ENCODE assay signal across 8 cellular contexts in genomic region chr20:62791301-62792181, GRCh38. TPM values are rescaled to one million over a fixed set of nuclear protein-coding genes. Genes with fewer than 3 reads are reported as not detected.
DNase-seq lines count a peak whose midpoint lies in the region; ATAC-seq and TF ChIP-seq lines count a peak whose summit lies in the region.

No MANE protein-coding gene starts in this region.

- peak; percentile 100 for TF ChIP-seq CTCF in BE2C (IDR thresholded peaks at IDR 0.05; ENCODE audit: low read depth, low read length)
- peak; percentile 100 for TF ChIP-seq CTCF in HFF-Myc (IDR thresholded peaks at IDR 0.05; ENCODE audit: low read depth, low read length, missing control alignments)

- peak; percentile 91 for DNase-seq in BE2C
- DNase-seq in HFF-Myc (ENCODE audit: extremely low read depth, low read depth), result peak; percentile 90
- DNase-seq in NCI-H510A treated with DMSO at 0.1 percent for 48 hours (lab: John Stamatoyannopoulos, UW), result peak; percentile 45
- peak; percentile 74 for DNase-seq in activated CD4-positive, CD25-positive, alpha-beta regulatory T cell treated with anti-CD3 and anti-CD28 coated beads, Interleukin-2, amount 50 U/mL, for 72 hours
- peak; percentile 71 for DNase-seq in cerebellum (ENCODE audit: low spot score)
- DNase-seq in left kidney (ENCODE audit: low read depth, low spot score), result peak; percentile 96
- peak; percentile 82 for DNase-seq in stimulated activated CD4-positive, alpha-beta T cell treated with anti-CD3 and anti-CD28 coated beads, Interleukin-4, amount 100 ng/mL, for 24 hours

- no peak for ATAC-seq in HG03159 (IDR thresholded peaks at IDR 0.05; ENCODE audit: unreplicated experiment)

- H3K4me3 ChIP-seq in BE2C (ENCODE audit: low read depth, low read length) (no peak overlapping the region), HFF-Myc (replicated peaks; ENCODE audit: low read depth, low read length) (no peak overlapping the region)

- peaks cover 9% of the 10 kb centered on the region for H3K4me1 ChIP-seq in BE2C

- H3K27me3 ChIP-seq in BE2C, result no peaks in the 10 kb centered on the region

- no peaks in the 10 kb centered on the region for H3K36me3 ChIP-seq in BE2C

- H3K9me3 ChIP-seq in BE2C, result no peaks in the 10 kb centered on the region

RNA-seq across cellular contexts. Expression of gene MRGBP, which starts 4.7 kb away (rescaled TPM):
- 28.1 TPM for polyA plus RNA-seq in BE2C (2012; ENCODE audit: insufficient read depth, insufficient read length, low read depth)
- total RNA-seq in cerebellum, result 11.5 TPM

RNA-seq across cellular contexts. Expression of gene OGFR, which starts 13.1 kb away (rescaled TPM):
- polyA plus RNA-seq in BE2C (2012; ENCODE audit: insufficient read depth, insufficient read length, low read depth), result 138 TPM
- 12.0 TPM for total RNA-seq in cerebellum

RNA-seq across cellular contexts. Expression of gene COL9A3, which starts 25.3 kb away (rescaled TPM):
- 5.9 TPM for polyA plus RNA-seq in BE2C (2012; ENCODE audit: insufficient read depth, insufficient read length, low read depth)
- 3.8 TPM for total RNA-seq in cerebellum

Comparison
In these comparisons a context has a peak if more than half of its experiments do, and no peak if none do; other contexts are left out.
1. DNase-seq: peak in every context shown above with its lines; median percentile 96 in left kidney; 91 in BE2C; 90 in HFF-Myc; 82 in stimulated activated CD4-positive, alpha-beta T cell treated with anti-CD3 and anti-CD28 coated beads, Interleukin-4, amount 100 ng/mL, for 24 hours; 74 in activated CD4-positive, CD25-positive, alpha-beta regulatory T cell treated with anti-CD3 and anti-CD28 coated beads, Interleukin-2, amount 50 U/mL, for 72 hours; 71 in cerebellum; 45 in NCI-H510A treated with DMSO at 0.1 percent for 48 hours.